ENCODE assay signal across 28 cellular contexts in the genomic region with DNA sequence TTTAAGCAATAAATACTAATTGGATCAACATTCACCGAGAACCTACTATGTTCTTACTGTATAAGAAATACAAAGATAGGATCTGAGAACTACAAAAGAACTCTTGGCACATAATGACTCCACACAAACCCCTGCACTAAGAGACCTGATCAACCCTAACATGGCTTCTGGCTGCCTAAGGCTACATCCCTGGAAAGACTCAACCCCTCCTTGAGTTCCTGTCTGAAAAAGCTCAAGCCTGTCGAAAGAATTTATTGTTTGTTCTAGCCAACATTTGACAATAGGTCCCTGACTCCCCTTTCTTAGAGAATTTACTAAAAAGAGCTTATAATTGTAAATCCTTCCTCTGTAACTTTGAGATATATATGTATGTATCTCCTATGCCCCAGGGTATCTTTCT.
"Had no signal": no experiment of that assay in that cellular context is flagged by ENCODE, and none has a peak within 500 bp of the region (broad histone marks: within the 10 kb centered on the region; RNA-seq: fewer than 3 reads in every experiment).

No MANE protein-coding gene starts in this region.

- H3K9me3 ChIP-seq: ascending aorta, colonic mucosa, esophagus squamous epithelium had no signal

- DNase-seq: activated CD4-positive, alpha-beta memory T cell treated with anti-CD3 and anti-CD28 coated beads for 36 hours; activated CD4-positive, alpha-beta T cell treated with anti-CD3 and anti-CD28 coated beads for 36 hours; activated CD4-positive, alpha-beta T cell treated with anti-CD3 and anti-CD28 coated beads, Interleukin-2, amount 10 ng/mL, durations not matched to agents 24 days and 14 days; activated CD4-positive, CD25-positive, alpha-beta regulatory T cell; activated CD4-positive, CD25-positive, alpha-beta regulatory T cell treated with anti-CD3 and anti-CD28 coated beads, Interleukin-2, amount 50 U/mL, for 72 hours; activated CD8-positive, alpha-beta memory T cell treated with anti-CD3 and anti-CD28 coated beads, Interleukin-2, amount 10 ng/mL, durations not matched to agents 7 days and 5 days; activated CD8-positive, alpha-beta memory T cell treated with anti-CD3 and anti-CD28 coated beads, Interleukin-2, amount 50 U/mL, for 4 hours; activated CD8-positive, alpha-beta T cell treated with anti-CD3 and anti-CD28 coated beads, Interleukin-2, amount 10 ng/mL, durations not matched to agents 7 days and 5 days; activated gamma-delta T cell; activated naive CD4-positive, alpha-beta T cell; activated naive CD4-positive, alpha-beta T cell treated with anti-CD3 and anti-CD28 coated beads, Interleukin-2, amount 10 ng/mL, durations not matched to agents 7 days and 5 days; activated naive CD8-positive, alpha-beta T cell treated with anti-CD3 and anti-CD28 coated beads, Interleukin-2, amount 10 ng/mL, durations not matched to agents 7 days and 5 days; activated T-cell treated with anti-CD3 and anti-CD28 coated beads for 4 hours; activated T-cell treated with anti-CD3 and anti-CD28 coated beads, Interleukin-2, amount 50 U/mL, for 24 hours; activated T-cell treated with anti-CD3 and anti-CD28 coated beads, Interleukin-2, amount 50 U/mL, for 72 hours; central memory CD4-positive, alpha-beta T cell; cerebellar nuclear complex; colonic mucosa; effector CD8-positive, alpha-beta T cell; esophagus squamous epithelium; foreskin melanocyte; T-helper 2 cell had no signal

- H3K27ac Mint-ChIP-seq: activated CD4-positive, alpha-beta memory T cell treated with anti-CD3 and anti-CD28 coated beads for 36 hours; activated CD4-positive, alpha-beta T cell treated with anti-CD3 and anti-CD28 coated beads for 36 hours; activated CD4-positive, alpha-beta T cell treated with anti-CD3 and anti-CD28 coated beads, Interleukin-2, amount 10 ng/mL, durations not matched to agents 24 days and 14 days; activated CD8-positive, alpha-beta memory T cell treated with anti-CD3 and anti-CD28 coated beads, Interleukin-2, amount 10 ng/mL, durations not matched to agents 7 days and 5 days; activated CD8-positive, alpha-beta T cell treated with anti-CD3 and anti-CD28 coated beads, Interleukin-2, amount 10 ng/mL, durations not matched to agents 7 days and 5 days; activated naive CD4-positive, alpha-beta T cell treated with anti-CD3 and anti-CD28 coated beads, Interleukin-2, amount 10 ng/mL, durations not matched to agents 7 days and 5 days; activated naive CD4-positive, alpha-beta T cell treated with anti-CD3 and anti-CD28 coated beads, Interleukin-2, amount 50 U/mL, for 72 hours; activated naive CD8-positive, alpha-beta T cell treated with anti-CD3 and anti-CD28 coated beads, Interleukin-2, amount 10 ng/mL, durations not matched to agents 7 days and 5 days; activated T-cell treated with anti-CD3 and anti-CD28 coated beads, Interleukin-2, amount 50 U/mL, for 24 hours; activated T-cell treated with anti-CD3 and anti-CD28 coated beads, Interleukin-2, amount 50 U/mL, for 72 hours; brain had no signal

- H3K36me3 Mint-ChIP-seq: activated CD4-positive, alpha-beta memory T cell treated with anti-CD3 and anti-CD28 coated beads for 36 hours; activated CD8-positive, alpha-beta memory T cell treated with anti-CD3 and anti-CD28 coated beads, Interleukin-2, amount 10 ng/mL, durations not matched to agents 7 days and 5 days; activated naive CD4-positive, alpha-beta T cell treated with anti-CD3 and anti-CD28 coated beads, Interleukin-2, amount 10 ng/mL, durations not matched to agents 7 days and 5 days; activated naive CD4-positive, alpha-beta T cell treated with anti-CD3 and anti-CD28 coated beads, Interleukin-2, amount 50 U/mL, for 72 hours; activated naive CD8-positive, alpha-beta T cell treated with anti-CD3 and anti-CD28 coated beads, Interleukin-2, amount 10 ng/mL, durations not matched to agents 7 days and 5 days; brain had no signal

- H3K4me3 ChIP-seq: ascending aorta, breast epithelium, cardiac muscle cell, colonic mucosa, esophagus squamous epithelium, gastroesophageal sphincter had no signal

- H3K4me3 Mint-ChIP-seq: activated CD4-positive, alpha-beta memory T cell treated with anti-CD3 and anti-CD28 coated beads for 36 hours; activated CD4-positive, alpha-beta T cell treated with anti-CD3 and anti-CD28 coated beads for 36 hours; activated CD4-positive, alpha-beta T cell treated with anti-CD3 and anti-CD28 coated beads, Interleukin-2, amount 10 ng/mL, durations not matched to agents 24 days and 14 days; activated CD8-positive, alpha-beta memory T cell treated with anti-CD3 and anti-CD28 coated beads, Interleukin-2, amount 10 ng/mL, durations not matched to agents 7 days and 5 days; activated CD8-positive, alpha-beta T cell treated with anti-CD3 and anti-CD28 coated beads, Interleukin-2, amount 10 ng/mL, durations not matched to agents 7 days and 5 days; activated naive CD4-positive, alpha-beta T cell treated with anti-CD3 and anti-CD28 coated beads, Interleukin-2, amount 10 ng/mL, durations not matched to agents 7 days and 5 days; activated naive CD8-positive, alpha-beta T cell treated with anti-CD3 and anti-CD28 coated beads, Interleukin-2, amount 10 ng/mL, durations not matched to agents 7 days and 5 days; activated T-cell treated with anti-CD3 and anti-CD28 coated beads, Interleukin-2, amount 50 U/mL, for 24 hours; activated T-cell treated with anti-CD3 and anti-CD28 coated beads, Interleukin-2, amount 50 U/mL, for 72 hours; brain had no signal

- H3K4me1 Mint-ChIP-seq: activated CD4-positive, alpha-beta T cell treated with anti-CD3 and anti-CD28 coated beads for 36 hours; activated CD4-positive, alpha-beta T cell treated with anti-CD3 and anti-CD28 coated beads, Interleukin-2, amount 10 ng/mL, durations not matched to agents 24 days and 14 days; activated CD8-positive, alpha-beta memory T cell treated with anti-CD3 and anti-CD28 coated beads, Interleukin-2, amount 10 ng/mL, durations not matched to agents 7 days and 5 days; activated naive CD4-positive, alpha-beta T cell treated with anti-CD3 and anti-CD28 coated beads, Interleukin-2, amount 10 ng/mL, durations not matched to agents 7 days and 5 days; activated naive CD8-positive, alpha-beta T cell treated with anti-CD3 and anti-CD28 coated beads, Interleukin-2, amount 10 ng/mL, durations not matched to agents 7 days and 5 days had no signal

- H3K36me3 ChIP-seq: ascending aorta, breast epithelium, cardiac muscle cell, colonic mucosa, esophagus squamous epithelium, gastroesophageal sphincter had no signal

- H3K27me3 Mint-ChIP-seq: activated CD4-positive, alpha-beta memory T cell treated with anti-CD3 and anti-CD28 coated beads for 36 hours; activated CD4-positive, alpha-beta T cell treated with anti-CD3 and anti-CD28 coated beads for 36 hours; activated CD4-positive, alpha-beta T cell treated with anti-CD3 and anti-CD28 coated beads, Interleukin-2, amount 10 ng/mL, durations not matched to agents 24 days and 14 days; activated CD8-positive, alpha-beta memory T cell treated with anti-CD3 and anti-CD28 coated beads, Interleukin-2, amount 10 ng/mL, durations not matched to agents 7 days and 5 days; activated naive CD4-positive, alpha-beta T cell treated with anti-CD3 and anti-CD28 coated beads, Interleukin-2, amount 10 ng/mL, durations not matched to agents 7 days and 5 days; activated naive CD8-positive, alpha-beta T cell treated with anti-CD3 and anti-CD28 coated beads, Interleukin-2, amount 10 ng/mL, durations not matched to agents 7 days and 5 days; activated T-cell treated with anti-CD3 and anti-CD28 coated beads, Interleukin-2, amount 50 U/mL, for 24 hours; brain had no signal

- H3K4me1 ChIP-seq: ascending aorta, breast epithelium, colonic mucosa, esophagus squamous epithelium, gastroesophageal sphincter had no signal

- H3K27me3 ChIP-seq: ascending aorta, breast epithelium, cardiac muscle cell, colonic mucosa, esophagus squamous epithelium, gastroesophageal sphincter had no signal

- H3K9me3 Mint-ChIP-seq: activated CD4-positive, alpha-beta memory T cell treated with anti-CD3 and anti-CD28 coated beads for 36 hours; activated CD4-positive, alpha-beta T cell treated with anti-CD3 and anti-CD28 coated beads, Interleukin-2, amount 10 ng/mL, durations not matched to agents 24 days and 14 days had no signal
